Comparison of ENCODE assay signal across 1 cellular context in genomic region chr1:230985711-230986110, GRCh38.
TF ChIP-seq lines count a peak whose summit lies in the region.

No MANE protein-coding gene starts in this region.

TF ChIP-seq in K562, 482 proteins besides CTCF, POLR2A, EP300 and RAD21 (continued from another document):
- no peak for TF ChIP-seq CHD7 (IDR thresholded peaks at IDR 0.05; ENCODE audit: low read depth, low read length)
- peak; percentile 46 for TF ChIP-seq RFX1 (IDR thresholded peaks at IDR 0.05)
- no peak for TF ChIP-seq ARID3A (IDR thresholded peaks at IDR 0.05; ENCODE audit: borderline replicate concordance, low read depth, low read length)
